ENCODE assay signal across 8 cellular contexts in the genomic region with DNA sequence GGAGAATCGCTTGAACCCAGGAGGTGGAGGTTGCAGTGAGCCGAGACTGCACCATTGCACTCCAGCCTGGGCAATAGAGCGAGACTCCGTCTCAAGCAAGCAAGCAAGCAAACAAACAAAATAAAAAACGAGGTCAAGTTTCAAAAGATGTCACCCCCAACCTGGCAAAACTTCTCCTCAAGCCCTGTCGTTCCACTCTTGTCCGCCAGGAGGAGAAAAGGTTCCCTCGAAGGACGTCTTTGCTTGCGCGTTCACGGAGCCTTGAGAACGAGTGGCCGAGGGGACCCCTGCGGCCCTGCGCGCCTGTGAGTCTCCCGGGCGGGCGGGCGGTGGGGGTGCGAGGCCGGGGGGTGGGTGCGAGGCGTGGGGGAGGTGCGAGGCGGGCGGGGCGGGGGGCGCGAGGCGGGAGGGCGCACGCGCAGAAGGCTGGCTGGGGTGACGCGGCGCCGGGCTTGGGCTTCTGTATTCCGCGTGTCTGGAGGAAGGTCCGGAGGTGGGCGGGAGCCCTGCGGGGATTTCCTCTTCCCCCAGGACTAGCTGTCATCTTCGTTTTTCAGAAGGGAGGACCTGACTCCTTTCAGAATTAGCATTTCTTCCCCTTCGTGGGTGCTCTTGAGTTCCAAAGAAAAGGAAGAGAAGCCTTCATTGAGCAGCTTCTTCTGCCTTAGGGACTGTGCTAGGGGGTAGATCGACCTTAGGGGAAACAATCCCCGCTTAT. TPM values are rescaled to one million over a fixed set of nuclear protein-coding genes. Genes with fewer than 3 reads are reported as not detected.
A peak's percentile ranks its signal among the peaks of the same experiment; 100 is the strongest.
DNase-seq lines count a peak whose midpoint lies in the region; ATAC-seq and TF ChIP-seq lines count a peak whose summit lies in the region.

No MANE protein-coding gene starts in this region.

- H3K4me3 ChIP-seq in GM12865 (ENCODE audit: low read depth, low read length) = peak overlapping the region; percentile 58
- peak overlapping the region; percentile 8 for H3K4me3 ChIP-seq in lung

- H3K4me1 ChIP-seq in lung (ENCODE audit: control insufficient read depth in 2 of 2, insufficient read depth in 2 of 2, low read length in 2 of 2) = peaks cover 0 to 3% of the 10 kb centered on the region in 2 donors

- H3K4me3 Mint-ChIP-seq in activated CD4-positive, alpha-beta memory T cell treated with anti-CD3 and anti-CD28 coated beads, Interleukin-2, amount 10 ng/mL, durations not matched to agents 7 days and 5 days = peak overlapping the region; percentile 79

- H3K9me3 ChIP-seq in lung (ENCODE audit: control insufficient read depth in 2 of 2, insufficient read depth in 1 of 2, low read length in 1 of 2) = no peaks in the 10 kb centered on the region

- POLR2A ChIA-PET in activated CD4-positive, alpha-beta memory T cell treated with anti-CD3 and anti-CD28 coated beads, Interleukin-2, amount 10 ng/mL, durations not matched to agents 7 days and 5 days (lab: Charles Lee) = interaction anchor here (0.8 to 2.1 kb wide), 10 partner anchors 11 to 160 kb away, joined by 3 to 12 read pairs (median 5); a partner anchor contains a TSS

- peak overlapping the region in 1 of 2 donors; percentile 52 for H3K27ac ChIP-seq in lung (ENCODE audit: low read depth in 1 of 2, low read length in 1 of 2)

- no peaks in the 10 kb centered on the region for H3K9me3 Mint-ChIP-seq in activated CD4-positive, alpha-beta memory T cell treated with anti-CD3 and anti-CD28 coated beads, Interleukin-2, amount 10 ng/mL, durations not matched to agents 7 days and 5 days

- H3K36me3 ChIP-seq in lung (ENCODE audit: control insufficient read depth in 2 of 2, insufficient read depth in 2 of 2, low read length in 2 of 2) = no peaks in the 10 kb centered on the region

- no peaks in the 10 kb centered on the region for H3K27me3 Mint-ChIP-seq in activated CD4-positive, alpha-beta memory T cell treated with anti-CD3 and anti-CD28 coated beads, Interleukin-2, amount 10 ng/mL, durations not matched to agents 7 days and 5 days

- ATAC-seq in HG03135 (IDR thresholded peaks at IDR 0.05; ENCODE audit: unreplicated experiment) (peak; percentile 70), lung (ENCODE audit: insufficient read depth, low FRiP score) (peak; percentile 76), GM19455 (IDR thresholded peaks at IDR 0.05; ENCODE audit: unreplicated experiment) (no peak)

- H3K27me3 ChIP-seq in lung (ENCODE audit: control insufficient read depth, insufficient read depth) = no peaks in the 10 kb centered on the region

- peaks cover 17% of the 10 kb centered on the region for H3K4me1 Mint-ChIP-seq in activated CD4-positive, alpha-beta memory T cell treated with anti-CD3 and anti-CD28 coated beads, Interleukin-2, amount 10 ng/mL, durations not matched to agents 7 days and 5 days

- peak; percentile 80 for TF ChIP-seq CTCF in GM12865 (IDR thresholded peaks at IDR 0.05; ENCODE audit: insufficient read depth, low read depth, low read length, missing control alignments)
- TF ChIP-seq CTCF in lung (IDR thresholded peaks at IDR 0.05; ENCODE audit: control extremely low read depth, extremely low read depth) = peak; percentile 74

- H3K27ac Mint-ChIP-seq in activated CD4-positive, alpha-beta memory T cell treated with anti-CD3 and anti-CD28 coated beads, Interleukin-2, amount 10 ng/mL, durations not matched to agents 7 days and 5 days = peak overlapping the region; percentile 93

- peaks cover 3% of the 10 kb centered on the region for H3K36me3 Mint-ChIP-seq in activated CD4-positive, alpha-beta memory T cell treated with anti-CD3 and anti-CD28 coated beads, Interleukin-2, amount 10 ng/mL, durations not matched to agents 7 days and 5 days (ENCODE audit: low read depth)

- CTCF ChIA-PET in activated CD4-positive, alpha-beta memory T cell treated with anti-CD3 and anti-CD28 coated beads, Interleukin-2, amount 10 ng/mL, durations not matched to agents 7 days and 5 days (lab: Charles Lee) = interaction anchor here (0.7 to 3.1 kb wide), 14 partner anchors 11 to 210 kb away, joined by 3 to 67 read pairs (median 6); a partner anchor contains a TSS

- peak; percentile 94 for DNase-seq in GM12865 (ENCODE audit: low read depth)
- peak; percentile 84 for DNase-seq in NCI-H748 (lab: John Stamatoyannopoulos, UW; ENCODE audit: unreplicated experiment)
- DNase-seq in activated CD4-positive, alpha-beta memory T cell treated with anti-CD3 and anti-CD28 coated beads, Interleukin-2, amount 10 ng/mL, durations not matched to agents 7 days and 5 days = peak; percentile 88
- DNase-seq in effector CD4-positive, alpha-beta T cell = peak; percentile 78
- peak; percentile 81 for DNase-seq in lung (ENCODE audit: low spot score)
- DNase-seq in stimulated activated CD4-positive, alpha-beta T cell treated with anti-CD3 and anti-CD28 coated beads, Interleukin-4, amount 100 ng/mL, for 4 hours = peak; percentile 84 to 86

- 4 to 6% methylated on average over 35 to 48 of the region's 48 CpGs for WGBS in lung, 2 donors

RNA-seq across cellular contexts. Expression of a gene that starts 3.7 kb away (rescaled TPM):
- total RNA-seq in activated CD4-positive, alpha-beta memory T cell treated with anti-CD3 and anti-CD28 coated beads, Interleukin-2, amount 10 ng/mL, durations not matched to agents 7 days and 5 days = under 1 TPM; 0.65 to 0.68 TPM
- total RNA-seq in lung = 1 to 10 TPM in 1 of 2 donors, under 1 TPM in 1; 0.54 to 1.3 TPM
- polyA plus RNA-seq in lung = under 1 TPM; 0.47 to 0.71 TPM

RNA-seq across cellular contexts. Expression of a gene that starts 33.8 kb away (rescaled TPM):
- total RNA-seq in activated CD4-positive, alpha-beta memory T cell treated with anti-CD3 and anti-CD28 coated beads, Interleukin-2, amount 10 ng/mL, durations not matched to agents 7 days and 5 days = 10 to 100 TPM; 37.4 to 38.5 TPM
- total RNA-seq in lung = 100 to 1,000 TPM in 1 of 2 donors, 10 to 100 TPM in 1; 48.0 to 190 TPM
- 10 to 100 TPM; 61.8 to 89.8 TPM for polyA plus RNA-seq in lung

RNA-seq across cellular contexts. Expression of a gene that starts 34.2 kb away (rescaled TPM):
- under 1 TPM in 1 of 2 experiments, not detected in 1; 0.25 TPM for total RNA-seq in activated CD4-positive, alpha-beta memory T cell treated with anti-CD3 and anti-CD28 coated beads, Interleukin-2, amount 10 ng/mL, durations not matched to agents 7 days and 5 days
- 1 to 10 TPM; 1.9 to 2.0 TPM for total RNA-seq in lung
- 1 to 10 TPM in 1 of 2 donors, under 1 TPM in 1; 0.89 to 3.4 TPM for polyA plus RNA-seq in lung

RNA-seq across cellular contexts. Expression of a gene that starts 44.0 kb away (rescaled TPM):
- total RNA-seq in activated CD4-positive, alpha-beta memory T cell treated with anti-CD3 and anti-CD28 coated beads, Interleukin-2, amount 10 ng/mL, durations not matched to agents 7 days and 5 days = 10 to 100 TPM; 73.2 to 80.1 TPM
- total RNA-seq in lung = 10 to 100 TPM; 15.0 to 53.4 TPM
- 10 to 100 TPM; 45.8 to 66.3 TPM for polyA plus RNA-seq in lung

RNA-seq across cellular contexts. Expression of a gene that starts 46.7 kb away (rescaled TPM):
- total RNA-seq in activated CD4-positive, alpha-beta memory T cell treated with anti-CD3 and anti-CD28 coated beads, Interleukin-2, amount 10 ng/mL, durations not matched to agents 7 days and 5 days = 1 to 10 TPM; 2.9 to 3.4 TPM
- 1 to 10 TPM; 4.8 to 7.3 TPM for total RNA-seq in lung
- polyA plus RNA-seq in lung = 1 to 10 TPM; 2.3 to 2.6 TPM
